Comparison of ENCODE assay signal across 20 cellular contexts in the genomic region with DNA sequence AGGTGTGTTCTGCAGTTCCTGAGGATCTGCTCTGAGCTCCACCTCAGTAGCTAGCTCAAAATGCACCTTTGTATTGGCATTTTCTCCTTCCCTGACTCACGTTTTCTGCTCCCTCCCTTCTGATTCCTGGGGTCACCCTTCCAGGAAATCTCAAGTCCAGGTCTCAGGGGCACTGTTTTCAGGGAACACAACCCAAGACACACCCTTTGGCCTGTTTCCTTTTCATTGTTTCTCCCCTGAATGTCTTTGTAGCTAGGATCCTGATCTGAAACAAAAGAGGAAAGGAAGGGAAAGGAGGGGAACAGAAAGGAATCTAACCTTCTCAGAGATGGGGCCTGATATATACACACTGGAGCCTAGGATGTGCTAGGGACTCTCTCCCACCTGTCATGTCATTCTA. TPM values are rescaled to one million over a fixed set of nuclear protein-coding genes. Genes with fewer than 3 reads are reported as not detected.
DNase-seq lines count a peak whose midpoint lies in the region; ATAC-seq, FAIRE-seq and TF ChIP-seq lines count a peak whose summit lies in the region.
"Had no signal": no experiment of that assay in that cellular context is flagged by ENCODE, and none has a peak within 500 bp of the region (broad histone marks: within the 10 kb centered on the region; RNA-seq: fewer than 3 reads in every experiment).

No MANE protein-coding gene starts in this region.

- BruUV-seq in HepG2 (replicated peaks; lab: Mats Ljungman, UMichigan): no TSS peak

- 37 to 52% (median 50%) methylated on average over 1 of the region's 1 CpG for WGBS in heart left ventricle, 4 donors
- WGBS in HepG2 (ENCODE audit: low lambda C conversion rate): 0% methylated on average over 1 of the region's 1 CpG
- WGBS in right lobe of liver (ENCODE audit: insufficient coverage, low coverage, low lambda C conversion rate, missing lambda C conversion rate): 33% methylated on average over 1 of the region's 1 CpG
- 0% methylated on average over 1 of the region's 1 CpG for WGBS in SK-N-SH (ENCODE audit: low lambda C conversion rate)

- no peak overlapping the region for H3K4me2 ChIP-seq in HepG2 (ENCODE audit: low read depth, low read length)
- no peak overlapping the region for H3K4me2 ChIP-seq in osteoblast (ENCODE audit: insufficient read depth, low read length)
- no peak overlapping the region for H3K4me2 ChIP-seq in SK-N-SH
- H3K4me2 ChIP-seq: A549 had no signal

- CTCF ChIA-PET in HepG2 (lab: Yijun Ruan, JAX; ENCODE audit: low intra/inter-chr PET ratio, low total read pairs): no interaction called here
- CTCF ChIA-PET in SK-N-SH (lab: Yijun Ruan, JAX): interaction anchor here (0.7 to 5.6 kb wide), 6 partner anchors 10 to 89 kb away, joined by 3 to 98 read pairs (median 26); partner anchors contain the start of gene ADCY4

- DNase-seq in heart left ventricle (no peak), left cardiac atrium (no peak), HepG2 (ENCODE audit: low spot score) (no peak), right lobe of liver (no peak), osteoblast (ENCODE audit: insufficient read length, low spot score, missing footprints) (no peak), SK-N-SH (no peak)
- DNase-seq: AML-193; CD4-positive, alpha-beta T cell; DMS153; DMS79; GDM1; HCEC 1CT had no signal

- H3K27me3 ChIP-seq in heart left ventricle (peaks cover 0 to 12% (median 0%) of the 10 kb centered on the region in 9 donors), HepG2 (ENCODE audit: control insufficient read depth in 1 of 2, insufficient read depth in 2 of 2, low read length in 2 of 2) (peaks cover 3 to 14% of the 10 kb centered on the region in 2 experiments; a peak in 2 of 5 replicates), right lobe of liver (no peaks in the 10 kb centered on the region), osteoblast (ENCODE audit: insufficient read depth, low read length) (no peaks in the 10 kb centered on the region), subcutaneous abdominal adipose tissue (ENCODE audit: control insufficient read depth in 5 of 5, insufficient read depth in 4 of 5, low read length in 5 of 5) (peaks cover 0 to 4% (median 0%) of the 10 kb centered on the region in 5 donors), SK-N-SH (ENCODE audit: insufficient read depth) (peaks cover 82% of the 10 kb centered on the region)

- POLR2A ChIA-PET in HepG2 (lab: Yijun Ruan, JAX) (interaction anchor here (1.7 kb wide), 1 partner anchor 83 kb away, joined by 5 read pairs; the partner anchor contains the start of gene KHNYN), SK-N-SH (lab: Yijun Ruan, JAX) (no interaction called here)

- H3K27ac ChIP-seq in heart left ventricle (peak overlapping the region; percentile 11 to 76 (median 52)), HepG2 (ENCODE audit: extremely low read length, insufficient read depth, low read length) (no peak overlapping the region), right lobe of liver (no peak overlapping the region), osteoblast (ENCODE audit: low read depth, low read length) (no peak overlapping the region), subcutaneous abdominal adipose tissue (ENCODE audit: low read depth, low read length) (peak overlapping the region; percentile 6), SK-N-SH (ENCODE audit: low read depth in 2 of 2, low read length in 1 of 2) (no peak overlapping the region)
- H3K27ac ChIP-seq: 22Rv1, A549, C4-2B had no signal

- H3K4me1 ChIP-seq in heart left ventricle (peaks cover 0 to 18% (median 0%) of the 10 kb centered on the region in 12 donors), HepG2 (ENCODE audit: insufficient read depth, low read length) (peaks cover 7% of the 10 kb centered on the region), right lobe of liver (peaks cover 0 to 4% (median 0%) of the 10 kb centered on the region in 4 donors), osteoblast (ENCODE audit: insufficient read depth, low read length) (peaks cover 16% of the 10 kb centered on the region), subcutaneous abdominal adipose tissue (ENCODE audit: control insufficient read depth in 5 of 5, insufficient read depth in 5 of 5, low read length in 5 of 5) (peaks cover 0 to 18% (median 4%) of the 10 kb centered on the region in 5 donors), SK-N-SH (ENCODE audit: control insufficient read depth in 1 of 2, insufficient read depth in 2 of 2, low read depth in 1 of 2, low read length in 1 of 2) (no peaks in the 10 kb centered on the region; a peak in 1 of 4 replicates)
- H3K4me1 ChIP-seq: A549 had no signal

- H3K9me3 ChIP-seq in heart left ventricle: no peaks in the 10 kb centered on the region
- H3K9me3 ChIP-seq in HepG2 (ENCODE audit: low read length): no peaks in the 10 kb centered on the region
- no peaks in the 10 kb centered on the region for H3K9me3 ChIP-seq in right lobe of liver
- H3K9me3 ChIP-seq in osteoblast (ENCODE audit: low read depth, low read length): no peaks in the 10 kb centered on the region
- H3K9me3 ChIP-seq in subcutaneous abdominal adipose tissue (ENCODE audit: control insufficient read depth in 5 of 5, low read length in 5 of 5): no peaks in the 10 kb centered on the region
- H3K9me3 ChIP-seq in SK-N-SH: no peaks in the 10 kb centered on the region
- H3K9me3 ChIP-seq: A549 had no signal

- intact Hi-C loops in heart left ventricle (cut with DNase I) (no loop called here), left cardiac atrium (cut with DNase I) (no loop called here), HepG2 (cut with micrococcal nuclease; ENCODE audit: unreplicated experiment) (no loop called here), right lobe of liver (cut with DNase I) (no loop called here)

- H3K9ac ChIP-seq in HepG2 (ENCODE audit: insufficient read depth, low read depth, low read length) (no peak overlapping the region), subcutaneous abdominal adipose tissue (ENCODE audit: low read length in 5 of 5) (no peak overlapping the region), SK-N-SH (no peak overlapping the region)

- ATAC-seq in heart left ventricle: peak; percentile 28 to 61 (median 49)
- ATAC-seq in left cardiac atrium: no peak
- ATAC-seq in HepG2: no peak
- no peak for ATAC-seq in right lobe of liver
- ATAC-seq in HG02938 (IDR thresholded peaks at IDR 0.05; ENCODE audit: unreplicated experiment): no peak

- in situ Hi-C loops in HepG2 (cut with HindIII; ENCODE audit: extremely low pct_ligation_motif_present, low pct_unique_long_range_greater_than_20kb): no loop called here

- H4K20me1 ChIP-seq in HepG2 (ENCODE audit: insufficient read depth, low read length) (no peaks in the 10 kb centered on the region), osteoblast (ENCODE audit: insufficient read depth, low read length) (no peaks in the 10 kb centered on the region), SK-N-SH (ENCODE audit: insufficient read depth) (no peaks in the 10 kb centered on the region)

- H3K36me3 ChIP-seq in heart left ventricle (no peaks in the 10 kb centered on the region), HepG2 (replicated peaks in 1 of 2; ENCODE audit: control insufficient read depth in 1 of 2, insufficient read depth in 2 of 2, low read length in 2 of 2) (no peaks in the 10 kb centered on the region), right lobe of liver (no peaks in the 10 kb centered on the region), osteoblast (ENCODE audit: insufficient read depth, low read length) (no peaks in the 10 kb centered on the region), subcutaneous abdominal adipose tissue (ENCODE audit: control insufficient read depth in 5 of 5, insufficient read depth in 5 of 5, low read length in 5 of 5) (no peaks in the 10 kb centered on the region), SK-N-SH (replicated peaks in 1 of 2; ENCODE audit: control insufficient read depth in 1 of 2, insufficient read depth in 2 of 2, low read length in 1 of 2) (no peaks in the 10 kb centered on the region)

- H2AFZ ChIP-seq in HepG2 (ENCODE audit: low read length): no peak overlapping the region
- peak overlapping the region; percentile 17 for H2AFZ ChIP-seq in osteoblast (ENCODE audit: low read length)
- no peak overlapping the region for H2AFZ ChIP-seq in SK-N-SH (ENCODE audit: low read depth)

- H3K9me2 ChIP-seq in SK-N-SH: no peaks in the 10 kb centered on the region

- H3K79me2 ChIP-seq in HepG2 (ENCODE audit: insufficient read depth, low read length) (no peaks in the 10 kb centered on the region), osteoblast (ENCODE audit: insufficient read depth, low read length) (no peaks in the 10 kb centered on the region), SK-N-SH (ENCODE audit: insufficient read depth) (no peaks in the 10 kb centered on the region)

- no peak for FAIRE-seq in HepG2 (lab: Jason Lieb, UNC)
- FAIRE-seq: A549, H1, HTR-8/SVneo had no signal

- peak in 1 of 2 donors; percentile 9 for TF ChIP-seq POLR2A in heart left ventricle (IDR thresholded peaks at IDR 0.05)
- no peak for TF ChIP-seq POLR2A in HepG2 (IDR thresholded peaks at IDR 0.05; ENCODE audit: insufficient read depth in 1 of 2, low read depth in 2 of 2, low read length in 2 of 2)
- no peak for TF ChIP-seq POLR2A in right lobe of liver (IDR thresholded peaks at IDR 0.05)

- TF ChIP-seq CTCF in heart left ventricle (IDR thresholded peaks at IDR 0.05) (no peak), HepG2 (CRISPR knock-in tag; IDR thresholded peaks at IDR 0.05) (no peak), right lobe of liver (IDR thresholded peaks at IDR 0.05) (no peak), osteoblast (IDR thresholded peaks at IDR 0.05; ENCODE audit: extremely low read depth, low read depth, low read length) (no peak), SK-N-SH (IDR thresholded peaks at IDR 0.05) (no peak)

- TF ChIP-seq RAD21 in HepG2 (CRISPR knock-in tag; IDR thresholded peaks at IDR 0.05) (no peak), SK-N-SH (IDR thresholded peaks at IDR 0.05; ENCODE audit: low read length) (no peak)

- TF ChIP-seq EP300 in HepG2 (IDR thresholded peaks at IDR 0.05; ENCODE audit: low read depth in 2 of 2, low read length in 2 of 2) (no peak), HepG2 (CRISPR knock-in tag; IDR thresholded peaks at IDR 0.05; ENCODE audit: borderline replicate concordance) (no peak), SK-N-SH (IDR thresholded peaks at IDR 0.05; ENCODE audit: borderline replicate concordance in 1 of 2, low read depth in 1 of 2, low read length in 1 of 2) (no peak)

- H3K4me3 ChIP-seq in heart left ventricle (no peak overlapping the region), HepG2 (replicated peaks in 1 of 3; ENCODE audit: insufficient read depth in 1 of 3, low read depth in 2 of 3, low read length in 3 of 3) (no peak overlapping the region), right lobe of liver (no peak overlapping the region), osteoblast (ENCODE audit: insufficient read depth, low read length) (no peak overlapping the region), subcutaneous abdominal adipose tissue (ENCODE audit: low read depth in 1 of 5, low read length in 5 of 5) (no peak overlapping the region), SK-N-SH (ENCODE audit: low read depth in 2 of 2, low read length in 1 of 2) (no peak overlapping the region)
- H3K4me3 ChIP-seq: A549 had no signal

- no peaks in the 10 kb centered on the region for H3F3A ChIP-seq in SK-N-SH (replicated peaks; ENCODE audit: insufficient read depth)

RNA-seq across cellular contexts. Expression of gene RIPK3, which starts 7.3 kb away (rescaled TPM):
- total RNA-seq in heart left ventricle (10 to 100 TPM in 1 of 9 donors, 1 to 10 TPM in 6, under 1 TPM in 2; 0.75 to 10.5 (median 3.0) TPM), left cardiac atrium (1 to 10 TPM; 6.5 to 6.7 TPM), HepG2 (2016; rRNA removed; fragmentation: Illumina TruSeq; extraction: Trizol) (not detected in 2 replicates), right lobe of liver (1 to 10 TPM in 2 of 6 experiments, under 1 TPM in 4; 0.70 to 1.6 (median 0.90) TPM), osteoblast (9.1 and 11.9 TPM in 2 replicates)
- polyA plus RNA-seq in heart left ventricle (1 to 10 TPM; 4.0 to 4.4 TPM), HepG2 (2011; rRNA removed) (not detected in 2 replicates), SK-N-SH (2012; rRNA removed) (not detected in 2 replicates)
- not detected in 2 replicates for total RNA-seq in HepG2 (2016; cell fraction: cytosol; rRNA removed; fragmentation: Illumina TruSeq; extraction: Trizol; ENCODE audit: low read depth)
- total RNA-seq in HepG2 (2016; cell fraction: insoluble cytoplasmic fraction; rRNA removed; fragmentation: Illumina TruSeq; extraction: Trizol): not detected in 2 replicates
- not detected in 2 replicates for total RNA-seq in HepG2 (2016; cell fraction: membrane; rRNA removed; fragmentation: Illumina TruSeq; extraction: Trizol)
- total RNA-seq in HepG2 (2016; cell fraction: nucleus; rRNA removed; fragmentation: Illumina TruSeq; extraction: Trizol): not detected in 2 replicates
- not detected in 2 replicates for polyA plus RNA-seq in HepG2 (2011; cell fraction: cytosol; rRNA removed)
- not detected in 2 replicates for polyA plus RNA-seq in HepG2 (2011; cell fraction: nucleus; rRNA removed)
- polyA plus RNA-seq in HepG2 (2012): not detected in 2 replicates
- polyA plus RNA-seq in HepG2 (2016; cell fraction: cytosol; fragmentation: Illumina TruSeq; extraction: Trizol; ENCODE audit: low read depth): not detected in 2 replicates
- polyA plus RNA-seq in HepG2 (2016; cell fraction: insoluble cytoplasmic fraction; fragmentation: Illumina TruSeq; extraction: Trizol; ENCODE audit: low read depth): not detected in 2 replicates
- not detected in 2 replicates for polyA plus RNA-seq in HepG2 (2016; cell fraction: membrane; fragmentation: Illumina TruSeq; extraction: Trizol; ENCODE audit: low read depth)
- polyA plus RNA-seq in HepG2 (2016; cell fraction: nucleus; fragmentation: Illumina TruSeq; extraction: Trizol; ENCODE audit: insufficient read depth, low read depth): not detected in 2 replicates
- polyA minus RNA-seq in HepG2 (2011; rRNA and poly(A)+ RNA removed; ENCODE audit: low replicate concordance): not detected in 2 replicates
- not detected in 2 replicates for polyA minus RNA-seq in HepG2 (2011; cell fraction: cytosol; rRNA and poly(A)+ RNA removed)
- not detected in 2 replicates for polyA minus RNA-seq in HepG2 (2011; cell fraction: nucleus; rRNA and poly(A)+ RNA removed)
- polyA plus RNA-seq in SK-N-SH (2012; cell fraction: cytosol; rRNA removed): not detected in 2 replicates
- not detected in 2 replicates for polyA plus RNA-seq in SK-N-SH (2012; cell fraction: nucleus; rRNA removed)
- total RNA-seq: Daoy had no signal
- polyA plus RNA-seq: A549 had no signal

RNA-seq across cellular contexts. Expression of gene ADCY4, which starts 12.3 kb away (rescaled TPM):
- total RNA-seq in heart left ventricle (10 to 100 TPM; 20.7 to 47.5 (median 27.5) TPM), left cardiac atrium (10 to 100 TPM; 19.2 to 43.9 TPM), HepG2 (2016; rRNA removed; fragmentation: Illumina TruSeq; extraction: Trizol) (not detected in 2 replicates), right lobe of liver (1 to 10 TPM; 2.3 to 7.2 (median 3.9) TPM), osteoblast (17.7 and 18.8 TPM in 2 replicates)
- polyA plus RNA-seq in heart left ventricle (10 to 100 TPM; 21.9 to 40.4 TPM), HepG2 (2011; rRNA removed) (0.03 TPM in 1 of 2 replicates, not detected in the other), SK-N-SH (2012; rRNA removed) (0.03 and 0.08 TPM in 2 replicates)
- total RNA-seq in HepG2 (2016; cell fraction: cytosol; rRNA removed; fragmentation: Illumina TruSeq; extraction: Trizol; ENCODE audit: low read depth): not detected in 2 replicates
- not detected in 2 replicates for total RNA-seq in HepG2 (2016; cell fraction: insoluble cytoplasmic fraction; rRNA removed; fragmentation: Illumina TruSeq; extraction: Trizol)
- not detected in 2 replicates for total RNA-seq in HepG2 (2016; cell fraction: membrane; rRNA removed; fragmentation: Illumina TruSeq; extraction: Trizol)
- total RNA-seq in HepG2 (2016; cell fraction: nucleus; rRNA removed; fragmentation: Illumina TruSeq; extraction: Trizol): not detected in 2 replicates
- polyA plus RNA-seq in HepG2 (2011; cell fraction: cytosol; rRNA removed): not detected in 2 replicates
- polyA plus RNA-seq in HepG2 (2011; cell fraction: nucleus; rRNA removed): 0.31 and 0.50 TPM in 2 replicates
- 0.20 TPM in 1 of 2 replicates, not detected in the other for polyA plus RNA-seq in HepG2 (2012)
- polyA plus RNA-seq in HepG2 (2016; cell fraction: cytosol; fragmentation: Illumina TruSeq; extraction: Trizol; ENCODE audit: low read depth): not detected in 2 replicates
- polyA plus RNA-seq in HepG2 (2016; cell fraction: insoluble cytoplasmic fraction; fragmentation: Illumina TruSeq; extraction: Trizol; ENCODE audit: low read depth): not detected in 2 replicates
- polyA plus RNA-seq in HepG2 (2016; cell fraction: membrane; fragmentation: Illumina TruSeq; extraction: Trizol; ENCODE audit: low read depth): not detected in 2 replicates
- polyA plus RNA-seq in HepG2 (2016; cell fraction: nucleus; fragmentation: Illumina TruSeq; extraction: Trizol; ENCODE audit: insufficient read depth, low read depth): 0.19 TPM in 1 of 2 replicates, not detected in the other
- polyA minus RNA-seq in HepG2 (2011; rRNA and poly(A)+ RNA removed; ENCODE audit: low replicate concordance): 0.22 TPM in 1 of 2 replicates, not detected in the other
- not detected in 2 replicates for polyA minus RNA-seq in HepG2 (2011; cell fraction: cytosol; rRNA and poly(A)+ RNA removed)
- 0.99 TPM in 1 of 2 replicates, not detected in the other for polyA minus RNA-seq in HepG2 (2011; cell fraction: nucleus; rRNA and poly(A)+ RNA removed)
- 0.07 TPM in 1 of 2 replicates, not detected in the other for polyA plus RNA-seq in SK-N-SH (2012; cell fraction: cytosol; rRNA removed)
- polyA plus RNA-seq in SK-N-SH (2012; cell fraction: nucleus; rRNA removed): 0.39 and 0.62 TPM in 2 replicates
- polyA plus RNA-seq: A549 had no signal

RNA-seq across cellular contexts. Expression of gene NFATC4, which starts 20.8 kb away (rescaled TPM):
- total RNA-seq in heart left ventricle (10 to 100 TPM in 7 of 9 donors, 1 to 10 TPM in 2; 6.5 to 19.1 (median 11.7) TPM), left cardiac atrium (10 to 100 TPM; 23.9 to 30.9 TPM), HepG2 (2016; rRNA removed; fragmentation: Illumina TruSeq; extraction: Trizol) (0.04 TPM in 1 of 2 replicates, not detected in the other), right lobe of liver (1 to 10 TPM; 1.0 to 3.7 (median 2.0) TPM), osteoblast (101 and 107 TPM in 2 replicates)
- polyA plus RNA-seq in heart left ventricle (10 to 100 TPM; 12.5 to 23.0 TPM), HepG2 (2011; rRNA removed) (0.15 and 0.24 TPM in 2 replicates), SK-N-SH (2012; rRNA removed) (24.9 and 25.3 TPM in 2 replicates)
- total RNA-seq in HepG2 (2016; cell fraction: cytosol; rRNA removed; fragmentation: Illumina TruSeq; extraction: Trizol; ENCODE audit: low read depth): not detected in 2 replicates
- total RNA-seq in HepG2 (2016; cell fraction: insoluble cytoplasmic fraction; rRNA removed; fragmentation: Illumina TruSeq; extraction: Trizol): 0.11 TPM in 1 of 2 replicates, not detected in the other
- not detected in 2 replicates for total RNA-seq in HepG2 (2016; cell fraction: membrane; rRNA removed; fragmentation: Illumina TruSeq; extraction: Trizol)
- total RNA-seq in HepG2 (2016; cell fraction: nucleus; rRNA removed; fragmentation: Illumina TruSeq; extraction: Trizol): 0.34 TPM in 1 of 2 replicates, not detected in the other
- polyA plus RNA-seq in HepG2 (2011; cell fraction: cytosol; rRNA removed): 0.03 and 0.05 TPM in 2 replicates
- 1.6 and 2.4 TPM in 2 replicates for polyA plus RNA-seq in HepG2 (2011; cell fraction: nucleus; rRNA removed)
- 0.17 and 0.40 TPM in 2 replicates for polyA plus RNA-seq in HepG2 (2012)
- not detected in 2 replicates for polyA plus RNA-seq in HepG2 (2016; cell fraction: cytosol; fragmentation: Illumina TruSeq; extraction: Trizol; ENCODE audit: low read depth)
- polyA plus RNA-seq in HepG2 (2016; cell fraction: insoluble cytoplasmic fraction; fragmentation: Illumina TruSeq; extraction: Trizol; ENCODE audit: low read depth): not detected in 2 replicates
- not detected in 2 replicates for polyA plus RNA-seq in HepG2 (2016; cell fraction: membrane; fragmentation: Illumina TruSeq; extraction: Trizol; ENCODE audit: low read depth)
- polyA plus RNA-seq in HepG2 (2016; cell fraction: nucleus; fragmentation: Illumina TruSeq; extraction: Trizol; ENCODE audit: insufficient read depth, low read depth): 0.47 TPM in 1 of 2 replicates, not detected in the other
- 0.32 TPM in 1 of 2 replicates, not detected in the other for polyA minus RNA-seq in HepG2 (2011; rRNA and poly(A)+ RNA removed; ENCODE audit: low replicate concordance)
- not detected in 2 replicates for polyA minus RNA-seq in HepG2 (2011; cell fraction: cytosol; rRNA and poly(A)+ RNA removed)
- 0.37 and 0.39 TPM in 2 replicates for polyA minus RNA-seq in HepG2 (2011; cell fraction: nucleus; rRNA and poly(A)+ RNA removed)
- polyA plus RNA-seq in SK-N-SH (2012; cell fraction: cytosol; rRNA removed): 4.8 and 5.9 TPM in 2 replicates
- 152 and 250 TPM in 2 replicates for polyA plus RNA-seq in SK-N-SH (2012; cell fraction: nucleus; rRNA removed)
- total RNA-seq: CD4-positive, alpha-beta T cell had no signal

RNA-seq across cellular contexts. Expression of gene LTB4R, which starts 35.8 kb away (rescaled TPM):
- total RNA-seq in heart left ventricle (1 to 10 TPM in 8 of 9 donors, under 1 TPM in 1; 0.92 to 8.8 (median 1.7) TPM), left cardiac atrium (1 to 10 TPM; 2.8 to 3.2 TPM), HepG2 (2016; rRNA removed; fragmentation: Illumina TruSeq; extraction: Trizol) (1.00 and 3.2 TPM in 2 replicates), right lobe of liver (1 to 10 TPM; 2.7 to 5.5 (median 3.9) TPM), osteoblast (1.2 and 1.8 TPM in 2 replicates)
- polyA plus RNA-seq in heart left ventricle (1 to 10 TPM; 1.2 to 2.2 TPM), HepG2 (2011; rRNA removed) (8.2 and 12.4 TPM in 2 replicates), SK-N-SH (2012; rRNA removed) (11.9 and 14.0 TPM in 2 replicates)
- total RNA-seq in HepG2 (2016; cell fraction: cytosol; rRNA removed; fragmentation: Illumina TruSeq; extraction: Trizol; ENCODE audit: low read depth): 0.40 and 0.53 TPM in 2 replicates
- total RNA-seq in HepG2 (2016; cell fraction: insoluble cytoplasmic fraction; rRNA removed; fragmentation: Illumina TruSeq; extraction: Trizol): 0.25 and 2.9 TPM in 2 replicates
- 0.55 and 0.59 TPM in 2 replicates for total RNA-seq in HepG2 (2016; cell fraction: membrane; rRNA removed; fragmentation: Illumina TruSeq; extraction: Trizol)
- 4.9 and 6.3 TPM in 2 replicates for total RNA-seq in HepG2 (2016; cell fraction: nucleus; rRNA removed; fragmentation: Illumina TruSeq; extraction: Trizol)
- polyA plus RNA-seq in HepG2 (2011; cell fraction: cytosol; rRNA removed): 1.2 and 1.9 TPM in 2 replicates
- polyA plus RNA-seq in HepG2 (2011; cell fraction: nucleus; rRNA removed): 89.0 and 109 TPM in 2 replicates
- 9.0 and 9.1 TPM in 2 replicates for polyA plus RNA-seq in HepG2 (2012)
- 0.10 and 0.24 TPM in 2 replicates for polyA plus RNA-seq in HepG2 (2016; cell fraction: cytosol; fragmentation: Illumina TruSeq; extraction: Trizol; ENCODE audit: low read depth)
- 0.76 and 0.87 TPM in 2 replicates for polyA plus RNA-seq in HepG2 (2016; cell fraction: insoluble cytoplasmic fraction; fragmentation: Illumina TruSeq; extraction: Trizol; ENCODE audit: low read depth)
- polyA plus RNA-seq in HepG2 (2016; cell fraction: membrane; fragmentation: Illumina TruSeq; extraction: Trizol; ENCODE audit: low read depth): 0.37 and 0.90 TPM in 2 replicates
- 22.4 and 23.6 TPM in 2 replicates for polyA plus RNA-seq in HepG2 (2016; cell fraction: nucleus; fragmentation: Illumina TruSeq; extraction: Trizol; ENCODE audit: insufficient read depth, low read depth)
- 13.2 and 32.8 TPM in 2 replicates for polyA minus RNA-seq in HepG2 (2011; rRNA and poly(A)+ RNA removed; ENCODE audit: low replicate concordance)
- polyA minus RNA-seq in HepG2 (2011; cell fraction: cytosol; rRNA and poly(A)+ RNA removed): 0.30 and 1.5 TPM in 2 replicates
- 17.3 and 18.9 TPM in 2 replicates for polyA minus RNA-seq in HepG2 (2011; cell fraction: nucleus; rRNA and poly(A)+ RNA removed)
- polyA plus RNA-seq in SK-N-SH (2012; cell fraction: cytosol; rRNA removed): 0.72 and 1.2 TPM in 2 replicates
- 187 and 244 TPM in 2 replicates for polyA plus RNA-seq in SK-N-SH (2012; cell fraction: nucleus; rRNA removed)

RNA-seq across cellular contexts. Expression of gene LTB4R2, which starts 37.2 kb away (rescaled TPM):
- 1 to 10 TPM in 7 of 9 donors, under 1 TPM in 2; 0.81 to 3.8 (median 1.6) TPM for total RNA-seq in heart left ventricle
- under 1 TPM; 0.53 to 0.64 TPM for polyA plus RNA-seq in heart left ventricle
- 1 to 10 TPM; 1.6 to 2.8 TPM for total RNA-seq in left cardiac atrium
- total RNA-seq in HepG2 (2016; rRNA removed; fragmentation: Illumina TruSeq; extraction: Trizol): 1.4 and 6.9 TPM in 2 replicates
- total RNA-seq in HepG2 (2016; cell fraction: cytosol; rRNA removed; fragmentation: Illumina TruSeq; extraction: Trizol; ENCODE audit: low read depth): 0.40 and 0.44 TPM in 2 replicates
- total RNA-seq in HepG2 (2016; cell fraction: insoluble cytoplasmic fraction; rRNA removed; fragmentation: Illumina TruSeq; extraction: Trizol): 1.7 and 7.1 TPM in 2 replicates
- total RNA-seq in HepG2 (2016; cell fraction: membrane; rRNA removed; fragmentation: Illumina TruSeq; extraction: Trizol): 0.93 and 1.2 TPM in 2 replicates
- 10.5 and 12.4 TPM in 2 replicates for total RNA-seq in HepG2 (2016; cell fraction: nucleus; rRNA removed; fragmentation: Illumina TruSeq; extraction: Trizol)
- polyA plus RNA-seq in HepG2 (2011; rRNA removed): 3.9 and 6.1 TPM in 2 replicates
- 0.65 and 1.5 TPM in 2 replicates for polyA plus RNA-seq in HepG2 (2011; cell fraction: cytosol; rRNA removed)
- 94.5 and 110 TPM in 2 replicates for polyA plus RNA-seq in HepG2 (2011; cell fraction: nucleus; rRNA removed)
- polyA plus RNA-seq in HepG2 (2012): 4.0 and 7.4 TPM in 2 replicates
- polyA plus RNA-seq in HepG2 (2016; cell fraction: cytosol; fragmentation: Illumina TruSeq; extraction: Trizol; ENCODE audit: low read depth): 0.31 and 0.36 TPM in 2 replicates
- 1.1 and 1.5 TPM in 2 replicates for polyA plus RNA-seq in HepG2 (2016; cell fraction: insoluble cytoplasmic fraction; fragmentation: Illumina TruSeq; extraction: Trizol; ENCODE audit: low read depth)
- polyA plus RNA-seq in HepG2 (2016; cell fraction: membrane; fragmentation: Illumina TruSeq; extraction: Trizol; ENCODE audit: low read depth): 0.33 and 0.39 TPM in 2 replicates
- polyA plus RNA-seq in HepG2 (2016; cell fraction: nucleus; fragmentation: Illumina TruSeq; extraction: Trizol; ENCODE audit: insufficient read depth, low read depth): 19.7 and 20.2 TPM in 2 replicates
- polyA minus RNA-seq in HepG2 (2011; rRNA and poly(A)+ RNA removed; ENCODE audit: low replicate concordance): 7.7 and 12.0 TPM in 2 replicates
- 1.2 TPM in 2 replicates for polyA minus RNA-seq in HepG2 (2011; cell fraction: cytosol; rRNA and poly(A)+ RNA removed)
- 40.7 and 44.3 TPM in 2 replicates for polyA minus RNA-seq in HepG2 (2011; cell fraction: nucleus; rRNA and poly(A)+ RNA removed)
- 1 to 10 TPM; 1.8 to 5.8 (median 3.5) TPM for total RNA-seq in right lobe of liver
- total RNA-seq in osteoblast: 4.7 and 5.1 TPM in 2 replicates
- polyA plus RNA-seq in SK-N-SH (2012; rRNA removed): 8.2 and 12.2 TPM in 2 replicates
- polyA plus RNA-seq in SK-N-SH (2012; cell fraction: cytosol; rRNA removed): 0.51 and 0.59 TPM in 2 replicates
- polyA plus RNA-seq in SK-N-SH (2012; cell fraction: nucleus; rRNA removed): 87.2 and 146 TPM in 2 replicates

Comparison
In these comparisons a context has a peak if more than half of its experiments do, and no peak if none do; other contexts are left out.
1. ATAC-seq: peak in heart left ventricle (4 of 4); none in left cardiac atrium (0 of 2), HepG2 (single experiment), right lobe of liver (0 of 4) and HG02938 (single experiment).
2. H3K27ac ChIP-seq: peak in heart left ventricle (12 of 12) and subcutaneous abdominal adipose tissue (single experiment); none in HepG2 (single experiment), right lobe of liver (0 of 3), osteoblast (single experiment) and SK-N-SH (0 of 2).